In genomic region chr3:184726497-184726896, GRCh38 we compare ENCODE assay signal across 1 cellular context.
TF ChIP-seq lines count a peak whose summit lies in the region.

No MANE protein-coding gene starts in this region.

TF ChIP-seq in IMR-90, 13 proteins besides CTCF, POLR2A, EP300 and RAD21 (continued from another document):
- TF ChIP-seq, protein P1, sequence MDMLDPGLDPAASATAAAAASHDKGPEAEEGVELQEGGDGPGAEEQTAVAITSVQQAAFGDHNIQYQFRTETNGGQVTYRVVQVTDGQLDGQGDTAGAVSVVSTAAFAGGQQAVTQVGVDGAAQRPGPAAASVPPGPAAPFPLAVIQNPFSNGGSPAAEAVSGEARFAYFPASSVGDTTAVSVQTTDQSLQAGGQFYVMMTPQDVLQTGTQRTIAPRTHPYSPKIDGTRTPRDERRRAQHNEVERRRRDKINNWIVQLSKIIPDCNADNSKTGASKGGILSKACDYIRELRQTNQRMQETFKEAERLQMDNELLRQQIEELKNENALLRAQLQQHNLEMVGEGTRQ (IDR thresholded peaks at IDR 0.05; ENCODE audit: low read depth, low read length): no peak
- no peak for TF ChIP-seq NFE2L2 (IDR thresholded peaks at IDR 0.05; ENCODE audit: low read depth, low read length)
- no peak for TF ChIP-seq CHD1 (IDR thresholded peaks at IDR 0.05; ENCODE audit: low read depth, low read length)
- TF ChIP-seq SMC3 (IDR thresholded peaks at IDR 0.05; ENCODE audit: low read depth, low read length): no peak
- TF ChIP-seq MXI1 (IDR thresholded peaks at IDR 0.05; ENCODE audit: borderline replicate concordance, low read depth, low read length): no peak
- no peak for TF ChIP-seq RFX5 (IDR thresholded peaks at IDR 0.05; ENCODE audit: low read depth, low read length)
- TF ChIP-seq CEBPB (IDR thresholded peaks at IDR 0.05; ENCODE audit: low read depth, low read length): no peak
- TF ChIP-seq MAZ (IDR thresholded peaks at IDR 0.05; ENCODE audit: borderline replicate concordance, low read depth, low read length): no peak
- no peak for TF ChIP-seq MAFK (IDR thresholded peaks at IDR 0.05; ENCODE audit: low read depth, low read length)
